10 cellular contexts compared by ENCODE assay signal in the genomic region with DNA sequence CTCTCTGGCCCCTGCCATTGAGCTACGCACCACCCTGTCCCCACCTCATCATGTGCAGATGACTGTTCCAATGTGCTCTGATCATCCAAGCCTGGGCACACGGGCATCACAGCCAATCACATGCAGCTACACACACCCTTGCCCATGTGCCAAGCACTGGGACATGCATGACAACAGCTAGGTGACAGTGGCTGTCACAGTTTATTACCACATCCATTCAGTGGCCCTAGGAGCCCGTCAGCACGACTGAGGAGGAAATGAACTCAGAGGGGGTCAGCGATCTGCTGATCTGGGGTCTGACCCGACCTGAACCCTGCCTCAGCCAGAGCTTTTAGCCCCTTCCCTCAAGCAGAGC. TPM values are rescaled to one million over a fixed set of nuclear protein-coding genes. Genes with fewer than 3 reads are reported as not detected.
DNase-seq lines count a peak whose midpoint lies in the region; ATAC-seq and TF ChIP-seq lines count a peak whose summit lies in the region.
"Had no signal": no experiment of that assay in that cellular context is flagged by ENCODE, and none has a peak within 500 bp of the region (broad histone marks: within the 10 kb centered on the region; RNA-seq: fewer than 3 reads in every experiment).

No MANE protein-coding gene starts in this region.

- H3K4me1 ChIP-seq in esophagus squamous epithelium (peaks cover 20 to 70% (median 24%) of the 10 kb centered on the region in 3 donors), suprapubic skin (peaks cover 62% of the 10 kb centered on the region)

- peaks cover 70% of the 10 kb centered on the region for H3K4me1 Mint-ChIP-seq in activated CD8-positive, alpha-beta memory T cell treated with anti-CD3 and anti-CD28 coated beads, Interleukin-2, amount 10 ng/mL, durations not matched to agents 7 days and 5 days

- H4K20me1 ChIP-seq in SU-DHL-6 (ENCODE audit: low read depth, low read length): no peaks in the 10 kb centered on the region

- no peak for ATAC-seq in activated CD8-positive, alpha-beta memory T cell treated with anti-CD3 and anti-CD28 coated beads, Interleukin-2, amount 10 ng/mL, durations not matched to agents 7 days and 5 days

- peak overlapping the region; percentile 65 for H3K9ac ChIP-seq in SU-DHL-6 (ENCODE audit: low read length)

- peaks cover 2% of the 10 kb centered on the region for H3K36me3 Mint-ChIP-seq in activated CD8-positive, alpha-beta memory T cell treated with anti-CD3 and anti-CD28 coated beads, Interleukin-2, amount 10 ng/mL, durations not matched to agents 7 days and 5 days

- H3K9me3 Mint-ChIP-seq in activated CD8-positive, alpha-beta memory T cell treated with anti-CD3 and anti-CD28 coated beads, Interleukin-2, amount 10 ng/mL, durations not matched to agents 7 days and 5 days (ENCODE audit: low read depth): no peaks in the 10 kb centered on the region

- H3K9me3 ChIP-seq in SU-DHL-6 (ENCODE audit: insufficient read depth, low read length) (no peaks in the 10 kb centered on the region), esophagus squamous epithelium (no peaks in the 10 kb centered on the region), suprapubic skin (no peaks in the 10 kb centered on the region)

- H3K4me2 ChIP-seq in SU-DHL-6 (ENCODE audit: low read depth, low read length, poor library complexity, severe bottlenecking): peak overlapping the region; percentile 60

- H3K79me2 ChIP-seq in SU-DHL-6 (ENCODE audit: insufficient read depth, low read length): no peaks in the 10 kb centered on the region

- H2AFZ ChIP-seq in SU-DHL-6 (ENCODE audit: low read depth, low read length, severe bottlenecking): no peak overlapping the region

- H3K36me3 ChIP-seq in SU-DHL-6 (ENCODE audit: low read length): no peaks in the 10 kb centered on the region
- no peaks in the 10 kb centered on the region for H3K36me3 ChIP-seq in esophagus squamous epithelium
- no peaks in the 10 kb centered on the region for H3K36me3 ChIP-seq in suprapubic skin

- H3F3A ChIP-seq in SU-DHL-6 (ENCODE audit: insufficient read depth): peaks cover 47% of the 10 kb centered on the region

- 57 to 86% methylated on average over 4 to 5 of the region's 6 CpGs for WGBS in esophagus squamous epithelium, 2 donors
- WGBS in suprapubic skin: 90% methylated on average over 2 of the region's 6 CpGs

- H3K27me3 ChIP-seq in SU-DHL-6 (ENCODE audit: low read length): no peaks in the 10 kb centered on the region
- H3K27me3 ChIP-seq in esophagus squamous epithelium: no peaks in the 10 kb centered on the region
- H3K27me3 ChIP-seq in suprapubic skin: no peaks in the 10 kb centered on the region

- no peaks in the 10 kb centered on the region for H3K9me2 ChIP-seq in SU-DHL-6 (replicated peaks; ENCODE audit: insufficient read depth, low read length)

- intact Hi-C loops in esophagus squamous epithelium (cut with DNase I): no loop called here

- H3K27ac ChIP-seq in SU-DHL-6 (ENCODE audit: low read depth, low read length) (peak overlapping the region; percentile 97), esophagus squamous epithelium (peak overlapping the region; percentile 41 to 100 (median 72)), suprapubic skin (peak overlapping the region; percentile 45)

- no peak for TF ChIP-seq EP300 in suprapubic skin (IDR thresholded peaks at IDR 0.05)

- peak overlapping the region; percentile 99 for H3K27ac Mint-ChIP-seq in activated CD8-positive, alpha-beta memory T cell treated with anti-CD3 and anti-CD28 coated beads, Interleukin-2, amount 10 ng/mL, durations not matched to agents 7 days and 5 days

- CTCF ChIA-PET in activated CD8-positive, alpha-beta memory T cell treated with anti-CD3 and anti-CD28 coated beads, Interleukin-2, amount 10 ng/mL, durations not matched to agents 7 days and 5 days (lab: Charles Lee): interaction anchor here (2.1 to 21.9 kb wide), 6 partner anchors 11 to 100 kb away, joined by 12 to 1010 read pairs (median 107); partner anchors contain the start of genes CD52, SH3BGRL3, UBXN11 and ZNF683

- peak overlapping the region; percentile 21 for H3K4me3 Mint-ChIP-seq in activated CD8-positive, alpha-beta memory T cell treated with anti-CD3 and anti-CD28 coated beads, Interleukin-2, amount 10 ng/mL, durations not matched to agents 7 days and 5 days

- TF ChIP-seq CTCF in SU-DHL-6 (IDR thresholded peaks at IDR 0.05; ENCODE audit: insufficient read depth, low read length, poor library complexity, severe bottlenecking): no peak
- no peak for TF ChIP-seq CTCF in esophagus squamous epithelium (IDR thresholded peaks at IDR 0.05)
- no peak for TF ChIP-seq CTCF in suprapubic skin (IDR thresholded peaks at IDR 0.05)

- H3K27me3 Mint-ChIP-seq in activated CD8-positive, alpha-beta memory T cell treated with anti-CD3 and anti-CD28 coated beads, Interleukin-2, amount 10 ng/mL, durations not matched to agents 7 days and 5 days: no peaks in the 10 kb centered on the region

- no peak overlapping the region for H3K4me3 ChIP-seq in SU-DHL-6 (ENCODE audit: insufficient read depth, low read length, poor library complexity, severe bottlenecking)
- H3K4me3 ChIP-seq in esophagus squamous epithelium: no peak overlapping the region
- no peak overlapping the region for H3K4me3 ChIP-seq in suprapubic skin

- no peak for TF ChIP-seq POLR2A in esophagus squamous epithelium (IDR thresholded peaks at IDR 0.05)
- no peak for TF ChIP-seq POLR2A in suprapubic skin (IDR thresholded peaks at IDR 0.05)

- peak; percentile 68 for DNase-seq in activated CD8-positive, alpha-beta memory T cell treated with anti-CD3 and anti-CD28 coated beads, Interleukin-2, amount 10 ng/mL, durations not matched to agents 7 days and 5 days
- DNase-seq in activated CD8-positive, alpha-beta memory T cell treated with anti-CD3 and anti-CD28 coated beads, Interleukin-2, amount 50 U/mL, for 4 hours: no peak
- DNase-seq in esophagus squamous epithelium (lab: John Stamatoyannopoulos, UW): no peak
- peak in 1 of 2 donors; percentile 59 for DNase-seq in suprapubic skin (ENCODE audit: low spot score in 2 of 2)
- no peak for DNase-seq in DMS53 (lab: John Stamatoyannopoulos, UW)
- no peak for DNase-seq in globus pallidus (ENCODE audit: low spot score)
- DNase-seq in dedifferentiated amniotic fluid mesenchymal stem cell (ENCODE audit: extremely low spot score): no peak
- DNase-seq: NCI-H82, occipital lobe had no signal

RNA-seq across cellular contexts. Expression of gene SH3BGRL3, which starts 10.2 kb away (rescaled TPM):
- total RNA-seq in activated CD8-positive, alpha-beta memory T cell treated with anti-CD3 and anti-CD28 coated beads, Interleukin-2, amount 10 ng/mL, durations not matched to agents 7 days and 5 days: 100 to 1,000 TPM; 562 to 632 TPM
- total RNA-seq in esophagus squamous epithelium (100 to 1,000 TPM in 2 of 4 donors, 10 to 100 TPM in 2; 76.9 to 163 (median 106) TPM), suprapubic skin (100 to 1,000 TPM in 1 of 4 donors, 10 to 100 TPM in 3; 53.5 to 104 (median 92.8) TPM)

RNA-seq across cellular contexts. Expression of gene UBXN11, which starts 16.4 kb away (rescaled TPM):
- total RNA-seq in activated CD8-positive, alpha-beta memory T cell treated with anti-CD3 and anti-CD28 coated beads, Interleukin-2, amount 10 ng/mL, durations not matched to agents 7 days and 5 days: 10 to 100 TPM; 27.7 to 39.3 TPM
- 1 to 10 TPM; 3.2 to 9.2 (median 3.7) TPM for total RNA-seq in esophagus squamous epithelium
- total RNA-seq in suprapubic skin: 10 to 100 TPM in 2 of 4 donors, 1 to 10 TPM in 2; 3.2 to 19.1 (median 9.1) TPM

RNA-seq across cellular contexts. Expression of gene CD52, which starts 27.7 kb away (rescaled TPM):
- 100 to 1,000 TPM; 951 to 971 TPM for total RNA-seq in activated CD8-positive, alpha-beta memory T cell treated with anti-CD3 and anti-CD28 coated beads, Interleukin-2, amount 10 ng/mL, durations not matched to agents 7 days and 5 days
- total RNA-seq in esophagus squamous epithelium (10 to 100 TPM in 2 of 4 donors, 1 to 10 TPM in 2; 1.9 to 22.1 (median 9.4) TPM), suprapubic skin (10 to 100 TPM in 1 of 4 donors, 1 to 10 TPM in 3; 2.3 to 11.4 (median 9.9) TPM)

RNA-seq across cellular contexts. Expression of gene CEP85, which starts 56.0 kb away (rescaled TPM):
- 10 to 100 TPM; 42.0 to 56.3 TPM for total RNA-seq in activated CD8-positive, alpha-beta memory T cell treated with anti-CD3 and anti-CD28 coated beads, Interleukin-2, amount 10 ng/mL, durations not matched to agents 7 days and 5 days
- total RNA-seq in esophagus squamous epithelium: 10 to 100 TPM in 3 of 4 donors, 1 to 10 TPM in 1; 7.5 to 14.7 (median 12.5) TPM
- total RNA-seq in suprapubic skin: 10 to 100 TPM; 18.2 to 27.8 (median 18.7) TPM

Comparison
In these comparisons a context has a peak if more than half of its experiments do, and no peak if none do; other contexts are left out.
1. H3K27ac ChIP-seq: peak in every context shown above with its lines; median percentile 97 in SU-DHL-6; 72 in esophagus squamous epithelium; 45 in suprapubic skin.
2. RNA of gene CD52, which starts 27.7 kb away (total RNA-seq): 951 to 971 TPM in activated CD8-positive, alpha-beta memory T cell treated with anti-CD3 and anti-CD28 coated beads, Interleukin-2, amount 10 ng/mL, durations not matched to agents 7 days and 5 days; 1.9 to 22.1 TPM in esophagus squamous epithelium and 2.3 to 11.4 TPM in suprapubic skin; every median in the first group is over 10 times any median in the second.